20 cellular contexts compared by ENCODE assay signal in the genomic region with DNA sequence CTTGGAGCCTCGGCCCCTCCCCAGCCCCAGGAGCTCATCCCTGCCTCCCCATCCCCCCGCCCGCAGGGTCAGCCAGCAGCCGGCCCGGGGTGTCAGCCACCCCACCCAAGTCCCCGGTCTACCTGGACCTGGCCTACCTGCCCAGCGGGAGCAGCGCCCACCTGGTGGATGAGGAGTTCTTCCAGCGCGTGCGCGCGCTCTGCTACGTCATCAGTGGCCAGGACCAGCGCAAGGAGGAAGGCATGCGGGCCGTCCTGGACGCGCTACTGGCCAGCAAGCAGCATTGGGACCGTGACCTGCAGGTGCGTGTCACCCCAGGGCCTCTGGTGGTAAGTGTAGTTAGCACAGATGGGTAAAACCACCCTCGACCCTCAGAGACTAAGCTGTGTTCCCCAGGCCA. TPM values are rescaled to one million over a fixed set of nuclear protein-coding genes. Genes with fewer than 3 reads are reported as not detected.
DNase-seq lines count a peak whose midpoint lies in the region; ATAC-seq, FAIRE-seq and TF ChIP-seq lines count a peak whose summit lies in the region.
"Had no signal": no experiment of that assay in that cellular context is flagged by ENCODE, and none has a peak within 500 bp of the region (broad histone marks: within the 10 kb centered on the region; RNA-seq: fewer than 3 reads in every experiment).

No MANE protein-coding gene starts in this region.

- H3K9me3 ChIP-seq in K562 (replicated peaks; ENCODE audit: control insufficient read depth, insufficient read depth, low read depth, low read length), result no peaks in the 10 kb centered on the region
- no peaks in the 10 kb centered on the region for H3K9me3 ChIP-seq in mesenchymal stem cell (ENCODE audit: control insufficient read depth, low read length)
- no peaks in the 10 kb centered on the region for H3K9me3 ChIP-seq in trophoblast cell (ENCODE audit: insufficient read depth, low read depth, low read length)

- H3K23ac ChIP-seq in mesenchymal stem cell (ENCODE audit: low read length in 2 of 2) (no peak overlapping the region), trophoblast cell (ENCODE audit: low read length) (no peak overlapping the region)

- H2BK15ac ChIP-seq in mesenchymal stem cell (ENCODE audit: low read depth, poor library complexity, severe bottlenecking), result no peak overlapping the region

- H3K9ac ChIP-seq in K562 (ENCODE audit: insufficient read depth in 1 of 2, low read depth in 2 of 2, low read length in 2 of 2) (no peak overlapping the region; a peak in 1 of 4 replicates), mesenchymal stem cell (ENCODE audit: low read length) (no peak overlapping the region), trophoblast cell (ENCODE audit: low read length) (no peak overlapping the region)

- no peak overlapping the region for H2BK12ac ChIP-seq in mesenchymal stem cell (ENCODE audit: low read length in 2 of 2)
- H2BK12ac ChIP-seq in trophoblast cell (ENCODE audit: low read length), result no peak overlapping the region

- no peak overlapping the region for H4K12ac ChIP-seq in trophoblast cell (ENCODE audit: low read depth, low read length)

- H3K4ac ChIP-seq in mesenchymal stem cell (ENCODE audit: low read depth in 1 of 2, low read length in 2 of 2) (no peak overlapping the region), trophoblast cell (ENCODE audit: low read depth, low read length) (no peak overlapping the region)

- no peak overlapping the region for H2BK120ac ChIP-seq in mesenchymal stem cell (ENCODE audit: low read depth, low read length)
- no peak overlapping the region for H2BK120ac ChIP-seq in trophoblast cell (ENCODE audit: insufficient read depth, low read length, poor library complexity)

- H3K4me3 ChIP-seq in H7 (ENCODE audit: insufficient read depth, low read depth, low read length), result no peak overlapping the region
- H3K4me3 ChIP-seq in K562, result no peak overlapping the region
- no peak overlapping the region for H3K4me3 ChIP-seq in mesenchymal stem cell (ENCODE audit: insufficient read depth in 1 of 2, low read depth in 1 of 2, low read length in 2 of 2)
- no peak overlapping the region for H3K4me3 ChIP-seq in trophoblast cell (ENCODE audit: low read depth, low read length)

- ATAC-seq in K562, result no peak
- ATAC-seq in GM21825 (IDR thresholded peaks at IDR 0.05; ENCODE audit: unreplicated experiment), result no peak

- no peaks in the 10 kb centered on the region for H3K9me1 ChIP-seq in K562 (ENCODE audit: control insufficient read depth, insufficient read depth, low read length)

- no peak for TF ChIP-seq CTCF in K562 (IDR thresholded peaks at IDR 0.05 in 2 of 3, conservative IDR thresholded peaks at IDR 0.05 in 1 of 3; ENCODE audit: insufficient read depth in 2 of 3, low read depth in 1 of 3, low read length in 3 of 3)

- TF ChIP-seq POLR2A in K562 (conservative IDR thresholded peaks at IDR 0.05), result no peak

- H3K18ac ChIP-seq in mesenchymal stem cell (ENCODE audit: low read depth in 1 of 2, low read length in 2 of 2), result no peak overlapping the region
- H3K18ac ChIP-seq in trophoblast cell (ENCODE audit: low read length), result peak overlapping the region; percentile 29

- H2AFZ ChIP-seq in K562 (ENCODE audit: low read depth, low read length) (no peak overlapping the region), mesenchymal stem cell (ENCODE audit: low read depth, low read length) (no peak overlapping the region), trophoblast cell (ENCODE audit: insufficient read depth, low read length, poor library complexity) (no peak overlapping the region)

- POLR2A ChIA-PET in K562 (lab: Yijun Ruan, JAX), result interaction anchor here (1.0 kb wide), 1 partner anchor 17 kb away, joined by 3 read pairs; no protein-coding TSS in a partner anchor

- no peak for FAIRE-seq in K562 (lab: Jason Lieb, UNC)
- FAIRE-seq: GM12891, GM18507, H54 had no signal

- WGBS in K562 (ENCODE audit: insufficient coverage, low coverage, missing lambda C conversion rate), result 94% methylated on average over 13 of the region's 22 CpGs
- WGBS in mesenchymal stem cell, result 98% methylated on average over 21 of the region's 22 CpGs
- no CpG with 5 or more reads among the region's 22 CpGs for WGBS in trophoblast cell (ENCODE audit: extremely low coverage, insufficient coverage, insufficient read length)

- CTCF ChIA-PET in K562 (lab: Yijun Ruan, JAX; ENCODE audit: low intra/inter-chr PET ratio), result no interaction called here

- DNase-seq in H7 (peak; percentile 29), K562 (ENCODE audit: extremely low read depth in 1 of 4, low spot score in 3 of 4) (peak in 1 of 4 experiments; percentile 11), mesenchymal stem cell (no peak), trophoblast cell (no peak), SKM-1 treated with dmso at 0.1 percent for 144 hours (lab: John Stamatoyannopoulos, UW; ENCODE audit: unreplicated experiment) (no peak), head of caudate nucleus (no peak)
- DNase-seq: 8988T; C1 segment of cervical spinal cord; Calu3; CD4-positive, alpha-beta memory T cell; COR-L47; DMS53; DMS79 treated with DMSO at 0.1 percent for 48 hours; GF-D8; GOT3; HCEC 1CT had no signal

- TF ChIP-seq RAD21 in K562 (CRISPR knock-in tag; conservative IDR thresholded peaks at IDR 0.05 in 1 of 2, IDR thresholded peaks at IDR 0.05 in 1 of 2), result no peak

- H3K27me3 ChIP-seq in H7 (ENCODE audit: control insufficient read depth, insufficient read depth, low read length) (no peaks in the 10 kb centered on the region), K562 (ENCODE audit: control insufficient read depth in 2 of 2, insufficient read depth in 2 of 2, low read length in 2 of 2) (no peaks in the 10 kb centered on the region), mesenchymal stem cell (ENCODE audit: control insufficient read depth in 1 of 2, insufficient read depth in 1 of 2, low read length in 2 of 2) (no peaks in the 10 kb centered on the region), trophoblast cell (ENCODE audit: insufficient read depth, low read length) (no peaks in the 10 kb centered on the region)

- no peak for TF ChIP-seq EP300 in K562 (IDR thresholded peaks at IDR 0.05; ENCODE audit: low read length)

- H2AK5ac ChIP-seq in mesenchymal stem cell (ENCODE audit: low read length, severe bottlenecking) (no peak overlapping the region), trophoblast cell (ENCODE audit: low read length) (no peak overlapping the region)

- H3K36me3 ChIP-seq in H7 (replicated peaks; ENCODE audit: control insufficient read depth, insufficient read depth, low read length) (peaks cover 26% of the 10 kb centered on the region), K562 (ENCODE audit: control insufficient read depth, insufficient read depth, low read length) (peaks cover 80% of the 10 kb centered on the region), mesenchymal stem cell (ENCODE audit: control insufficient read depth in 1 of 2, insufficient read depth in 2 of 2, low read depth in 1 of 2, low read length in 2 of 2) (peaks cover 62 to 72% of the 10 kb centered on the region in 2 experiments), trophoblast cell (ENCODE audit: control insufficient read depth in 1 of 2, insufficient read depth in 2 of 2, low read length in 2 of 2) (peaks cover 53 to 58% of the 10 kb centered on the region in 2 experiments)

- no peak overlapping the region for H4K8ac ChIP-seq in mesenchymal stem cell (ENCODE audit: low read length)
- no peak overlapping the region for H4K8ac ChIP-seq in trophoblast cell (ENCODE audit: low read depth, low read length)

- H3K4me1 ChIP-seq in K562 (replicated peaks in 1 of 2; ENCODE audit: control insufficient read depth in 2 of 2, insufficient read depth in 2 of 2, low read length in 2 of 2) (peaks cover 5 to 15% of the 10 kb centered on the region in 2 experiments; a peak in 4 of 5 replicates), mesenchymal stem cell (ENCODE audit: control insufficient read depth, insufficient read depth, low read depth, low read length) (peaks cover 7% of the 10 kb centered on the region), trophoblast cell (ENCODE audit: control insufficient read depth in 1 of 2, insufficient read depth in 2 of 2, low read length in 2 of 2) (peaks cover 0 to 2% of the 10 kb centered on the region in 2 experiments)

- BruUV-seq in K562 (replicated peaks; lab: Mats Ljungman, UMichigan), result no TSS peak

- peaks cover 42% of the 10 kb centered on the region for H3K79me1 ChIP-seq in mesenchymal stem cell (replicated peaks; ENCODE audit: low read length, poor library complexity, severe bottlenecking)
- no peaks in the 10 kb centered on the region for H3K79me1 ChIP-seq in trophoblast cell (ENCODE audit: low read length)

- in situ Hi-C loops in K562 (cut with MboI), result no loop called here

- peak overlapping the region; percentile 58 for H4K91ac ChIP-seq in mesenchymal stem cell (ENCODE audit: low read length)
- H4K91ac ChIP-seq in trophoblast cell (ENCODE audit: low read depth, low read length), result no peak overlapping the region

- H3K79me2 ChIP-seq in K562 (ENCODE audit: control insufficient read depth, insufficient read depth, low read length) (peaks cover 12% of the 10 kb centered on the region), trophoblast cell (ENCODE audit: control insufficient read depth, insufficient read depth, low read length, poor library complexity) (no peaks in the 10 kb centered on the region)

- H3K4me2 ChIP-seq in K562 (ENCODE audit: insufficient read depth, low read length) (no peak overlapping the region), mesenchymal stem cell (ENCODE audit: low read length, poor library complexity, severe bottlenecking) (no peak overlapping the region), trophoblast cell (ENCODE audit: low read length) (no peak overlapping the region)

- peak overlapping the region in 1 of 2 experiments; percentile 57 for H3K14ac ChIP-seq in mesenchymal stem cell (ENCODE audit: low read length in 2 of 2)
- H3K14ac ChIP-seq in trophoblast cell (ENCODE audit: low read length), result no peak overlapping the region

- H2BK5ac ChIP-seq in mesenchymal stem cell (ENCODE audit: low read depth, low read length, poor library complexity, severe bottlenecking) (no peak overlapping the region), trophoblast cell (ENCODE audit: low read depth, low read length, poor library complexity) (no peak overlapping the region)

- intact Hi-C loops in K562 (cut with micrococcal nuclease), result no loop called here
- intact Hi-C loops in head of caudate nucleus (cut with DNase I), result no loop called here

- H3K27ac ChIP-seq in K562 (ENCODE audit: extremely low read depth, low read depth, low read length), result no peak overlapping the region
- no peak overlapping the region for H3K27ac ChIP-seq in mesenchymal stem cell (ENCODE audit: low read length, poor library complexity, severe bottlenecking)
- no peak overlapping the region for H3K27ac ChIP-seq in trophoblast cell (ENCODE audit: low read depth, low read length)

- 0 out of 2 replicates have a peak, but pooled peaks cover 4% of the 10 kb centered on the region for H4K20me1 ChIP-seq in K562 (replicated peaks; ENCODE audit: control insufficient read depth, insufficient read depth, low read length)

RNA-seq across cellular contexts. Expression of a gene that starts 13.8 kb away (rescaled TPM):
- 27.1 and 28.0 TPM in 2 replicates for total RNA-seq in H7 (2014; rRNA removed; shearing (Covaris generic))
- total RNA-seq in K562 (2011; cell fraction: chromatin; rRNA removed; ENCODE audit: low replicate concordance), result 19.7 and 56.1 TPM in 2 replicates
- total RNA-seq in K562 (2011; cell fraction: nucleolus; rRNA removed), result 33.4 and 40.5 TPM in 2 replicates
- total RNA-seq in K562 (2011; cell fraction: nucleoplasm; rRNA removed), result 34.0 and 46.6 TPM in 2 replicates
- total RNA-seq in K562 (2014; rRNA removed), result 23.0 and 36.9 TPM in 2 replicates
- total RNA-seq in K562 (2014; rRNA removed; fragmentation: Illumina TruSeq; extraction: Trizol), result 3.0 and 5.3 TPM in 2 replicates
- total RNA-seq in K562 (2015; rRNA removed; fragmentation: Illumina TruSeq; extraction: Trizol), result 9.5 and 11.0 TPM in 2 replicates
- 79.8 and 81.0 TPM in 2 replicates for total RNA-seq in K562 (2021)
- polyA plus RNA-seq in K562 (2011; rRNA removed), result 5.9 and 18.2 TPM in 2 replicates
- 11.0 and 28.6 TPM in 2 replicates for polyA plus RNA-seq in K562 (2011; cell fraction: cytosol; rRNA removed)
- 17.9 and 37.4 TPM in 2 replicates for polyA plus RNA-seq in K562 (2011; cell fraction: nucleus; rRNA removed)
- polyA plus RNA-seq in K562 (2012), result 85.3 and 93.8 TPM in 2 replicates
- polyA plus RNA-seq in K562 (2014; fragmentation: Illumina TruSeq; extraction: Trizol), result 33.0 and 48.4 TPM in 2 replicates
- 1 to 10 TPM; 2.0 to 3.0 TPM for polyA plus RNA-seq in K562 (2014; fragmentation: Nextera tagmentation; extraction: Ambion mirVana)
- 12.2 and 13.9 TPM in 2 replicates for polyA plus RNA-seq in K562 (2014; rRNA removed)
- 12.8 and 15.3 TPM in 2 replicates for polyA minus RNA-seq in K562 (2011; rRNA and poly(A)+ RNA removed)
- polyA minus RNA-seq in K562 (2011; cell fraction: cytosol; rRNA and poly(A)+ RNA removed), result 65.8 and 95.4 TPM in 2 replicates
- polyA minus RNA-seq in K562 (2011; cell fraction: nucleus; rRNA and poly(A)+ RNA removed), result 15.6 and 19.3 TPM in 2 replicates
- 30.5 TPM for polyA plus RNA-seq in mesenchymal stem cell (2013, experiment 1 of 2)
- 31.4 TPM for polyA plus RNA-seq in mesenchymal stem cell (2013, experiment 2 of 2)
- 41.8 and 44.0 TPM in 2 replicates for polyA plus RNA-seq in trophoblast cell (2013)

RNA-seq across cellular contexts. Expression of a gene that starts 18.1 kb away (rescaled TPM):
- 21.6 and 21.7 TPM in 2 replicates for total RNA-seq in H7 (2014; rRNA removed; shearing (Covaris generic))
- 225 and 536 TPM in 2 replicates for total RNA-seq in K562 (2011; cell fraction: chromatin; rRNA removed; ENCODE audit: low replicate concordance)
- total RNA-seq in K562 (2011; cell fraction: nucleolus; rRNA removed), result 220 and 237 TPM in 2 replicates
- total RNA-seq in K562 (2011; cell fraction: nucleoplasm; rRNA removed), result 234 and 250 TPM in 2 replicates
- 25.4 and 33.0 TPM in 2 replicates for total RNA-seq in K562 (2014; rRNA removed)
- 9.2 and 14.3 TPM in 2 replicates for total RNA-seq in K562 (2014; rRNA removed; fragmentation: Illumina TruSeq; extraction: Trizol)
- 18.1 and 18.3 TPM in 2 replicates for total RNA-seq in K562 (2015; rRNA removed; fragmentation: Illumina TruSeq; extraction: Trizol)
- 51.9 and 58.9 TPM in 2 replicates for total RNA-seq in K562 (2021)
- polyA plus RNA-seq in K562 (2011; rRNA removed), result 9.3 and 19.3 TPM in 2 replicates
- polyA plus RNA-seq in K562 (2011; cell fraction: cytosol; rRNA removed), result 9.1 and 14.7 TPM in 2 replicates
- 80.2 and 106 TPM in 2 replicates for polyA plus RNA-seq in K562 (2011; cell fraction: nucleus; rRNA removed)
- polyA plus RNA-seq in K562 (2012), result 31.6 and 56.4 TPM in 2 replicates
- 24.2 and 32.6 TPM in 2 replicates for polyA plus RNA-seq in K562 (2014; fragmentation: Illumina TruSeq; extraction: Trizol)
- under 1 TPM; 0.21 to 0.67 TPM for polyA plus RNA-seq in K562 (2014; fragmentation: Nextera tagmentation; extraction: Ambion mirVana)
- 26.6 and 28.7 TPM in 2 replicates for polyA plus RNA-seq in K562 (2014; rRNA removed)
- polyA minus RNA-seq in K562 (2011; rRNA and poly(A)+ RNA removed), result 45.3 and 55.3 TPM in 2 replicates
- polyA minus RNA-seq in K562 (2011; cell fraction: cytosol; rRNA and poly(A)+ RNA removed), result 28.8 and 38.7 TPM in 2 replicates
- polyA minus RNA-seq in K562 (2011; cell fraction: nucleus; rRNA and poly(A)+ RNA removed), result 95.9 and 141 TPM in 2 replicates
- 2.2 TPM for polyA plus RNA-seq in mesenchymal stem cell (2013, experiment 1 of 2)
- polyA plus RNA-seq in mesenchymal stem cell (2013, experiment 2 of 2), result 1.9 TPM
- polyA plus RNA-seq in trophoblast cell (2013), result 0.88 and 0.90 TPM in 2 replicates

RNA-seq across cellular contexts. Expression of a gene that starts 45.0 kb away (rescaled TPM):
- total RNA-seq in H7 (2014; rRNA removed; shearing (Covaris generic)), result 6.6 and 8.8 TPM in 2 replicates
- 5.0 and 12.3 TPM in 2 replicates for total RNA-seq in K562 (2011; cell fraction: chromatin; rRNA removed; ENCODE audit: low replicate concordance)
- 2.5 and 5.7 TPM in 2 replicates for total RNA-seq in K562 (2011; cell fraction: nucleolus; rRNA removed)
- total RNA-seq in K562 (2011; cell fraction: nucleoplasm; rRNA removed), result 2.9 and 4.6 TPM in 2 replicates
- total RNA-seq in K562 (2014; rRNA removed) (0.24 and 0.27 TPM in 2 replicates), K562 (2014; rRNA removed; fragmentation: Illumina TruSeq; extraction: Trizol) (0.18 and 0.19 TPM in 2 replicates), K562 (2015; rRNA removed; fragmentation: Illumina TruSeq; extraction: Trizol) (0.15 and 0.25 TPM in 2 replicates), K562 (2021) (0.13 and 0.38 TPM in 2 replicates)
- polyA plus RNA-seq in K562 (2011; rRNA removed) (0.34 and 1.0 TPM in 2 replicates), K562 (2014; fragmentation: Illumina TruSeq; extraction: Trizol) (0.28 and 0.31 TPM in 2 replicates), K562 (2014; fragmentation: Nextera tagmentation; extraction: Ambion mirVana) (under 1 TPM; 0.03 to 0.04 TPM), K562 (2014; rRNA removed) (0.16 and 0.20 TPM in 2 replicates)
- polyA plus RNA-seq in K562 (2011; cell fraction: cytosol; rRNA removed), result 0.24 and 0.81 TPM in 2 replicates
- polyA plus RNA-seq in K562 (2011; cell fraction: nucleus; rRNA removed), result 1.5 and 8.3 TPM in 2 replicates
- polyA plus RNA-seq in K562 (2012), result 0.28 and 0.66 TPM in 2 replicates
- 0.63 and 1.4 TPM in 2 replicates for polyA minus RNA-seq in K562 (2011; rRNA and poly(A)+ RNA removed)
- polyA minus RNA-seq in K562 (2011; cell fraction: cytosol; rRNA and poly(A)+ RNA removed), result 0.27 and 0.95 TPM in 2 replicates
- 1.1 and 2.3 TPM in 2 replicates for polyA minus RNA-seq in K562 (2011; cell fraction: nucleus; rRNA and poly(A)+ RNA removed)
- polyA plus RNA-seq in mesenchymal stem cell (2013, experiment 1 of 2), result 0.43 TPM
- 0.37 TPM for polyA plus RNA-seq in mesenchymal stem cell (2013, experiment 2 of 2)
- 0.01 and 0.03 TPM in 2 replicates for polyA plus RNA-seq in trophoblast cell (2013)
- polyA plus RNA-seq: CD4-positive, alpha-beta memory T cell had no signal
